In the genomic region with DNA sequence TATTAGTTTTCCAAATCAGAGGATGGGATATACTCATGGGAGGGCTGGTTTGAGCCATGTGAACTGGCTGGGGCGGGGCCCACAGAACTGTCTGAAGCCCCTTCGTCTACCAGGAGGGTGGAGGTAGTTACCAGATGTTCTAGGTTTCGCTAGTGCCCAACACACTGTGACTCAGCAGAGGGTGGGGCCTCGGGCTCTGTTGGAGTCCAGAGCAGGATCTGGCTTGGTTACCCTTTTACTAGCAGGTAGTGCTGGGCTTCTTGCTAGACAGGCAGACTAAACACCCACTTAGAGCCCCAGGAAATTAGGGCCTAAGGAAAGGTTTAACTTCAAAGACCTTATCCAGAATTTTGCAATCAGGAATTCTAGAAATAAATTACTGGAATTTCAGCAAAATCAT, we compare ENCODE assay signal across 13 cellular contexts. TPM values are rescaled to one million over a fixed set of nuclear protein-coding genes. Genes with fewer than 3 reads are reported as not detected.
DNase-seq lines count a peak whose midpoint lies in the region; ATAC-seq, FAIRE-seq and TF ChIP-seq lines count a peak whose summit lies in the region.
"Had no signal": no experiment of that assay in that cellular context is flagged by ENCODE, and none has a peak within 500 bp of the region (broad histone marks: within the 10 kb centered on the region; RNA-seq: fewer than 3 reads in every experiment).

No MANE protein-coding gene starts in this region.

- TF ChIP-seq CTCF in fibroblast of villous mesenchyme (IDR thresholded peaks at IDR 0.05; ENCODE audit: insufficient read depth, low read depth, low read length) (no peak), tibial nerve (IDR thresholded peaks at IDR 0.05) (no peak), ovary (IDR thresholded peaks at IDR 0.05) (no peak)

- H3K4me3 ChIP-seq in fibroblast of villous mesenchyme (ENCODE audit: low read depth, low read length): no peak overlapping the region
- no peak overlapping the region for H3K4me3 ChIP-seq in tibial nerve
- H3K4me3 ChIP-seq in ovary: no peak overlapping the region
- H3K4me3 ChIP-seq: ascending aorta, neural progenitor cell had no signal

- H3K27ac ChIP-seq in tibial nerve (no peak overlapping the region), ovary (no peak overlapping the region)
- H3K27ac ChIP-seq: ascending aorta, neural progenitor cell had no signal

- 62 to 100% methylated on average over 1 to 4 of the region's 4 CpGs for WGBS in tibial nerve, 2 donors
- 69 to 78% (median 71%) methylated on average over 4 of the region's 4 CpGs for WGBS in ovary, 3 donors

- intact Hi-C loops in ovary (cut with DNase I): loop anchor here in 1 of 4 donors (5.0 kb wide), 1 partner anchor 399 kb away; no protein-coding TSS in a partner anchor

- no peak for FAIRE-seq in RCC 7860 (lab: Jason Lieb, UNC)
- FAIRE-seq: HTR-8/SVneo had no signal

- H3K36me3 ChIP-seq in tibial nerve (no peaks in the 10 kb centered on the region), ovary (no peaks in the 10 kb centered on the region)
- H3K36me3 ChIP-seq: ascending aorta, neural progenitor cell had no signal

- H3K27me3 ChIP-seq in tibial nerve (peaks cover 0 to 11% of the 10 kb centered on the region in 2 donors), ovary (no peaks in the 10 kb centered on the region)
- H3K27me3 ChIP-seq: ascending aorta, neural progenitor cell had no signal

- ATAC-seq in GM21786 (IDR thresholded peaks at IDR 0.05; ENCODE audit: unreplicated experiment) (peak; percentile 40), HG03571 (IDR thresholded peaks at IDR 0.05; ENCODE audit: unreplicated experiment) (no peak), GM21825 (IDR thresholded peaks at IDR 0.05; ENCODE audit: unreplicated experiment) (no peak)

- H3K9me3 ChIP-seq in tibial nerve: no peaks in the 10 kb centered on the region
- H3K9me3 ChIP-seq in ovary: no peaks in the 10 kb centered on the region
- H3K9me3 ChIP-seq: ascending aorta had no signal

- TF ChIP-seq POLR2A in tibial nerve (IDR thresholded peaks at IDR 0.05): no peak
- TF ChIP-seq POLR2A in ovary (IDR thresholded peaks at IDR 0.05): no peak

- DNase-seq in AG08395 (ENCODE audit: low spot score) (peak; percentile 18), RCC 7860 (ENCODE audit: low spot score) (peak; percentile 5), fibroblast of villous mesenchyme (ENCODE audit: low read depth) (peak; percentile 5), tibial nerve (ENCODE audit: low spot score in 2 of 2) (no peak), ovary (no peak)
- DNase-seq: GF-D8; stimulated activated naive CD4-positive, alpha-beta T cell treated with Interleukin-2 at 50 U/mL for 16 hours had no signal

- TF ChIP-seq EP300 in tibial nerve (IDR thresholded peaks at IDR 0.05): no peak
- no peak for TF ChIP-seq EP300 in ovary (IDR thresholded peaks at IDR 0.05)

- H3K4me1 ChIP-seq in tibial nerve (no peaks in the 10 kb centered on the region), ovary (ENCODE audit: insufficient read depth) (no peaks in the 10 kb centered on the region)
- H3K4me1 ChIP-seq: ascending aorta, neural progenitor cell had no signal

RNA-seq across cellular contexts. Expression of a gene that starts 56.2 kb away (rescaled TPM):
- total RNA-seq in fibroblast of villous mesenchyme (under 0.01 TPM in 2 replicates), tibial nerve (100 to 1,000 TPM; 107 to 170 (median 152) TPM), ovary (10 to 100 TPM in 3 of 7 donors, 1 to 10 TPM in 3, under 1 TPM in 1; 0.66 to 20.8 (median 1.9) TPM)
- 10 to 100 TPM in 1 of 2 donors, 1 to 10 TPM in 1; 3.8 to 70.2 TPM for polyA plus RNA-seq in ovary

Comparison
In these comparisons a context has a peak if more than half of its experiments do, and no peak if none do; other contexts are left out.
1. DNase-seq: peak in AG08395 (single experiment), RCC 7860 (single experiment) and fibroblast of villous mesenchyme (single experiment); none in tibial nerve (0 of 2) and ovary (0 of 5).
2. RNA of a gene that starts 56.2 kb away (total RNA-seq): 107 to 170 TPM in tibial nerve; 0.66 to 20.8 TPM in ovary and under 0.01 TPM in fibroblast of villous mesenchyme; every median in the first group is over 4 times any median in the second.